Comparison of ENCODE assay signal across 8 cellular contexts in genomic region chr20:362271-363254, GRCh38. TPM values are rescaled to one million over a fixed set of nuclear protein-coding genes. Genes with fewer than 3 reads are reported as not detected.
DNase-seq lines count a peak whose midpoint lies in the region; ATAC-seq and TF ChIP-seq lines count a peak whose summit lies in the region.

No MANE protein-coding gene starts in this region.

- no peak overlapping the region for H3K4me3 Mint-ChIP-seq in activated T-cell treated with anti-CD3 and anti-CD28 coated beads, Interleukin-2, amount 50 U/mL, for 24 hours
- H3K4me3 Mint-ChIP-seq in neural crest cell, result no peak overlapping the region

- peaks cover 34% of the 10 kb centered on the region for H3K4me1 Mint-ChIP-seq in activated T-cell treated with anti-CD3 and anti-CD28 coated beads, Interleukin-2, amount 50 U/mL, for 24 hours (ENCODE audit: low read depth)
- H3K4me1 Mint-ChIP-seq in neural crest cell, result peaks cover 11% of the 10 kb centered on the region

- peak overlapping the region; percentile 67 for H3K27ac Mint-ChIP-seq in activated T-cell treated with anti-CD3 and anti-CD28 coated beads, Interleukin-2, amount 50 U/mL, for 24 hours
- peak overlapping the region; percentile 47 for H3K27ac Mint-ChIP-seq in neural crest cell (ENCODE audit: unreplicated experiment)

- peak overlapping the region; percentile 99 for H3K27ac ChIP-seq in VCaP

- TF ChIP-seq CTCF in VCaP (conservative IDR thresholded peaks at IDR 0.05) (peak; percentile 87), epithelial cell of esophagus (IDR thresholded peaks at IDR 0.05; ENCODE audit: insufficient read depth, low read depth, low read length, missing control alignments) (peak; percentile 76), neural crest cell (conservative IDR thresholded peaks at IDR 0.05) (no peak)

- peak; percentile 53 for DNase-seq in activated T-cell treated with anti-CD3 and anti-CD28 coated beads, Interleukin-2, amount 50 U/mL, for 24 hours
- DNase-seq in activated T-cell treated with anti-CD3 and anti-CD28 coated beads for 4 hours (no peak), NCI-H1694 treated with DMSO at 0.1 percent for 48 hours (lab: John Stamatoyannopoulos, UW) (peak; percentile 90), epithelial cell of esophagus (ENCODE audit: low read depth) (peak; percentile 96), neural crest cell (ENCODE audit: low read depth, low spot score) (no peak)

- H3K4me3 ChIP-seq in epithelial cell of esophagus (ENCODE audit: low read length), result no peak overlapping the region

- H3K27me3 Mint-ChIP-seq in activated T-cell treated with anti-CD3 and anti-CD28 coated beads, Interleukin-2, amount 50 U/mL, for 24 hours, result no peaks in the 10 kb centered on the region
- H3K27me3 Mint-ChIP-seq in neural crest cell (ENCODE audit: low read depth), result peaks cover 2% of the 10 kb centered on the region

- ATAC-seq in HG03442 (IDR thresholded peaks at IDR 0.05; ENCODE audit: unreplicated experiment) (no peak), HG03460 (IDR thresholded peaks at IDR 0.05; ENCODE audit: unreplicated experiment) (no peak)

- no peaks in the 10 kb centered on the region for H3K36me3 Mint-ChIP-seq in activated T-cell treated with anti-CD3 and anti-CD28 coated beads, Interleukin-2, amount 50 U/mL, for 24 hours (ENCODE audit: low read depth)
- no peaks in the 10 kb centered on the region for H3K36me3 Mint-ChIP-seq in neural crest cell (ENCODE audit: low read depth)

- no peaks in the 10 kb centered on the region for H3K9me3 Mint-ChIP-seq in activated T-cell treated with anti-CD3 and anti-CD28 coated beads, Interleukin-2, amount 50 U/mL, for 24 hours
- no peaks in the 10 kb centered on the region for H3K9me3 Mint-ChIP-seq in neural crest cell

RNA-seq across cellular contexts. Expression of gene NRSN2, which starts 15.7 kb away (rescaled TPM):
- 42.0 and 44.4 TPM in 2 replicates for total RNA-seq in neural crest cell

RNA-seq across cellular contexts. Expression of gene TRIB3, which starts 18.0 kb away (rescaled TPM):
- 12.5 and 14.4 TPM in 2 replicates for total RNA-seq in neural crest cell

RNA-seq across cellular contexts. Expression of gene SOX12, which starts 37.2 kb away (rescaled TPM):
- total RNA-seq in neural crest cell, result 88.7 and 88.8 TPM in 2 replicates

RNA-seq across cellular contexts. Expression of gene RBCK1, which starts 45.5 kb away (rescaled TPM):
- 62.4 and 65.2 TPM in 2 replicates for total RNA-seq in neural crest cell

Comparison
In these comparisons a context has a peak if more than half of its experiments do, and no peak if none do; other contexts are left out.
1. DNase-seq: peak in activated T-cell treated with anti-CD3 and anti-CD28 coated beads, Interleukin-2, amount 50 U/mL, for 24 hours (single experiment), NCI-H1694 treated with DMSO at 0.1 percent for 48 hours (single experiment) and epithelial cell of esophagus (single experiment); none in activated T-cell treated with anti-CD3 and anti-CD28 coated beads for 4 hours (single experiment) and neural crest cell (single experiment).